In genomic region chr2:60516826-60517225, GRCh38 we compare ENCODE assay signal across 23 cellular contexts. TPM values are rescaled to one million over a fixed set of nuclear protein-coding genes. Genes with fewer than 3 reads are reported as not detected.
DNase-seq lines count a peak whose midpoint lies in the region; ATAC-seq, FAIRE-seq and TF ChIP-seq lines count a peak whose summit lies in the region.
"Had no signal": no experiment of that assay in that cellular context is flagged by ENCODE, and none has a peak within 500 bp of the region (broad histone marks: within the 10 kb centered on the region; RNA-seq: fewer than 3 reads in every experiment).

No MANE protein-coding gene starts in this region.

- ATAC-seq in GM12878: no peak
- no peak for ATAC-seq in gastroesophageal sphincter
- no peak for ATAC-seq in GM18519 (IDR thresholded peaks at IDR 0.05; ENCODE audit: low FRiP score, unreplicated experiment)
- ATAC-seq: activated naive CD8-positive, alpha-beta T cell treated with anti-CD3 and anti-CD28 coated beads, Interleukin-2, amount 50 U/mL, for 24 hours; CD8-positive, alpha-beta T cell; K562 had no signal

- RAD21 ChIA-PET in GM12878 (lab: Charles Lee; ENCODE audit: unreplicated experiment): interaction anchor here (1.1 to 2.2 kb wide), 3 partner anchors 71 to 205 kb away, joined by 3 to 7 read pairs (median 7); no protein-coding TSS in a partner anchor

- in situ Hi-C loops in GM12878 (cut with MboI): no loop called here

- no TSS peak for BruUV-seq in GM12878 (replicated peaks; lab: Mats Ljungman, UMichigan)

- H3K4me1 ChIP-seq in HEK293 (ENCODE audit: control insufficient read depth, insufficient read depth, low read length): peaks cover 5% of the 10 kb centered on the region
- H3K4me1 ChIP-seq in GM12878 (ENCODE audit: control insufficient read depth, insufficient read depth, low read length): peaks cover 78% of the 10 kb centered on the region
- H3K4me1 ChIP-seq in muscle layer of duodenum (ENCODE audit: control insufficient read depth in 1 of 2, insufficient read depth in 2 of 2, low read length in 2 of 2): peaks cover 7 to 13% of the 10 kb centered on the region in 2 donors
- peaks cover 0 to 6% (median 0%) of the 10 kb centered on the region in 3 donors for H3K4me1 ChIP-seq in gastroesophageal sphincter

- POLR2A ChIA-PET in AG04449 (lab: Yijun Ruan, JAX): interaction anchor here (0.6 to 3.0 kb wide), 4 partner anchors 11 to 37 kb away, joined by 3 to 15 read pairs (median 4); partner anchors contain the start of gene BCL11A
- POLR2A ChIA-PET in HEK293 (lab: Yijun Ruan, JAX): interaction anchor here (1.3 kb wide), 1 partner anchor 33 kb away, joined by 3 read pairs; no protein-coding TSS in a partner anchor
- POLR2A ChIA-PET in GM12878 (lab: Charles Lee): interaction anchor here (1.7 kb wide), 1 partner anchor 20 kb away, joined by 3 read pairs; no protein-coding TSS in a partner anchor

- H3K9me3 ChIP-seq in HEK293 (ENCODE audit: control insufficient read depth, insufficient read depth, low read depth, low read length): no peaks in the 10 kb centered on the region
- no peaks in the 10 kb centered on the region for H3K9me3 ChIP-seq in GM12878 (replicated peaks; ENCODE audit: control insufficient read depth, insufficient read depth, low read length)
- no peaks in the 10 kb centered on the region for H3K9me3 ChIP-seq in muscle layer of duodenum (ENCODE audit: control insufficient read depth in 1 of 2, low read length in 2 of 2)
- H3K9me3 ChIP-seq in gastroesophageal sphincter: no peaks in the 10 kb centered on the region
- H3K9me3 ChIP-seq: HAP-1, tibial nerve had no signal

- CTCF ChIA-PET in AG04449 (lab: Yijun Ruan, JAX) (interaction anchor here (1.1 to 2.0 kb wide), 7 partner anchors 9 to 39 kb away, joined by 3 to 11 read pairs (median 4); no protein-coding TSS in a partner anchor), HEK293 (lab: Yijun Ruan, JAX) (interaction anchor here (0.6 to 1.6 kb wide), 3 partner anchors 33 to 317 kb away, joined by 3 to 9 read pairs (median 7); no protein-coding TSS in a partner anchor), GM12878 (lab: Yijun Ruan, JAX) (interaction anchor here (0.6 to 1.8 kb wide), 6 partner anchors 12 to 93 kb away, joined by 3 to 6 read pairs (median 3); no protein-coding TSS in a partner anchor)

- TF ChIP-seq CTCF in AG04449 (IDR thresholded peaks at IDR 0.05; ENCODE audit: insufficient read depth, low read length, missing control alignments) (no peak), HEK293 (tag by site-specific recombination; IDR thresholded peaks at IDR 0.05) (no peak; the same call in 1 of the 2 replicates), GM12878 (IDR thresholded peaks at IDR 0.05 in 2 of 3, conservative IDR thresholded peaks at IDR 0.05 in 1 of 3; ENCODE audit: control insufficient read depth in 2 of 3, extremely low read depth in 1 of 3, insufficient read depth in 1 of 3, low read depth in 3 of 3, low read length in 3 of 3) (no peak), gastroesophageal sphincter (IDR thresholded peaks at IDR 0.05) (no peak)

- peaks cover 89% of the 10 kb centered on the region for H3K79me2 ChIP-seq in GM12878 (ENCODE audit: control insufficient read depth, insufficient read depth, low read length)

- no peak overlapping the region; the same call in 1 of the 2 replicates for H3K9ac ChIP-seq in GM12878 (ENCODE audit: control insufficient read depth, insufficient read depth, low read length)

- intact Hi-C loops in GM12878 (cut with micrococcal nuclease; ENCODE audit: unreplicated experiment): loop anchor here (1.0 to 2.0 kb wide), 2 partner anchors 70 to 78 kb away; no protein-coding TSS in a partner anchor

- TF ChIP-seq POLR2A in GM12878 (IDR thresholded peaks at IDR 0.05; ENCODE audit: low read depth, low read length) (no peak), gastroesophageal sphincter (IDR thresholded peaks at IDR 0.05) (no peak)

- peak overlapping the region; percentile 72 for H3K4me2 ChIP-seq in GM12878 (ENCODE audit: control insufficient read depth, insufficient read depth)

- no peak for DNase-seq in AG04449 (ENCODE audit: low read depth, low spot score)
- no peak for DNase-seq in GM12878 (ENCODE audit: low read depth, low spot score)
- DNase-seq in NCI-H187 treated with DMSO at 0.1 percent for 48 hours (lab: John Stamatoyannopoulos, UW): no peak
- DNase-seq in CD1c-positive myeloid dendritic cell (ENCODE audit: extremely low spot score): no peak
- DNase-seq: activated naive CD8-positive, alpha-beta T cell treated with anti-CD3 and anti-CD28 coated beads, Interleukin-2, amount 50 U/mL, for 24 hours; CD8-positive, alpha-beta T cell; DMS79; effector CD4-positive, alpha-beta T cell; islet precursor cell; NCI-H2029; NCI-H510A treated with DMSO at 0.1 percent for 48 hours; Right ventricle myocardium superior; stimulated activated CD4-positive, alpha-beta T cell treated with anti-CD3 and anti-CD28 coated beads, Interleukin-15, amount 100 ng/mL, for 24 hours; stimulated activated naive CD4-positive, alpha-beta T cell had no signal

- TF ChIP-seq RAD21 in GM12878 (IDR thresholded peaks at IDR 0.05; ENCODE audit: insufficient read depth, low read depth, low read length): no peak

- TF ChIP-seq EP300 in GM12878 (IDR thresholded peaks at IDR 0.05; ENCODE audit: borderline replicate concordance in 1 of 2, control insufficient read depth in 1 of 2, low read depth in 2 of 2, low read length in 2 of 2) (no peak), gastroesophageal sphincter (IDR thresholded peaks at IDR 0.05) (no peak)

- H4K20me1 ChIP-seq in GM12878 (ENCODE audit: control insufficient read depth, insufficient read depth): no peaks in the 10 kb centered on the region; the same call in 1 of the 2 replicates

- H3K27me3 ChIP-seq in GM12878 (replicated peaks in 1 of 2; ENCODE audit: control insufficient read depth in 2 of 2, insufficient read depth in 2 of 2, low read length in 1 of 2): no peaks in the 10 kb centered on the region
- no peaks in the 10 kb centered on the region for H3K27me3 ChIP-seq in muscle layer of duodenum (ENCODE audit: low read depth, low read length)
- H3K27me3 ChIP-seq in gastroesophageal sphincter: no peaks in the 10 kb centered on the region
- H3K27me3 ChIP-seq: tibial nerve had no signal

- H2AFZ ChIP-seq in GM12878 (ENCODE audit: control insufficient read depth, low read depth, low read length): no peak overlapping the region

- SMC1A ChIA-PET in GM12878 (lab: Charles Lee; ENCODE audit: uncharacterized antibody, unreplicated experiment): interaction anchor here (0.6 to 1.6 kb wide), 4 partner anchors 8 to 163 kb away, joined by 3 to 7 read pairs (median 3); no protein-coding TSS in a partner anchor

- 63% methylated on average over 4 of the region's 4 CpGs for WGBS in GM12878 (ENCODE audit: insufficient coverage, insufficient replicate concordance, low lambda C conversion rate, missing lambda C conversion rate)
- 80 to 87% methylated on average over 4 of the region's 4 CpGs for WGBS in gastroesophageal sphincter (ENCODE audit: low coverage in 1 of 2), 2 donors

- H3K27ac ChIP-seq in HEK293 (ENCODE audit: extremely low read depth, low read depth, low read length): no peak overlapping the region; the same call in 1 of the 2 replicates
- peak overlapping the region; percentile 87 for H3K27ac ChIP-seq in GM12878 (ENCODE audit: control insufficient read depth, insufficient read depth)
- peak overlapping the region; percentile 68 for H3K27ac ChIP-seq in muscle layer of duodenum (ENCODE audit: low read length)
- no peak overlapping the region for H3K27ac ChIP-seq in gastroesophageal sphincter
- H3K27ac ChIP-seq: HL-60, tibial nerve had no signal

- FAIRE-seq in GM12878 (lab: Jason Lieb, UNC): no peak
- FAIRE-seq: A204.1, K562 had no signal

- peaks cover 0 to 5% of the 10 kb centered on the region in 2 experiments; a peak in 1 of 3 replicates for H3K36me3 ChIP-seq in HEK293 (ENCODE audit: control insufficient read depth in 2 of 2, insufficient read depth in 1 of 2, low read length in 2 of 2)
- H3K36me3 ChIP-seq in GM12878 (ENCODE audit: control insufficient read depth in 2 of 2, insufficient read depth in 2 of 2, low read length in 1 of 2): peaks cover 0 to 8% of the 10 kb centered on the region in 2 experiments; a peak in 1 of 4 replicates
- H3K36me3 ChIP-seq in muscle layer of duodenum (ENCODE audit: control insufficient read depth in 1 of 2, insufficient read depth in 2 of 2, low read length in 2 of 2): no peaks in the 10 kb centered on the region
- H3K36me3 ChIP-seq in gastroesophageal sphincter: no peaks in the 10 kb centered on the region
- H3K36me3 ChIP-seq: HAP-1, tibial nerve had no signal

- H3K4me3 ChIP-seq in AG04449 (ENCODE audit: low read depth, low read length) (peak overlapping the region; percentile 51; the same call in 1 of the 2 replicates), HEK293 (ENCODE audit: low read depth, low read length) (no peak overlapping the region), GM12878 (peak overlapping the region; percentile 24; the same call in 1 of the 2 replicates), muscle layer of duodenum (ENCODE audit: low read depth in 1 of 2, low read length in 2 of 2) (no peak overlapping the region), gastroesophageal sphincter (no peak overlapping the region)
- H3K4me3 ChIP-seq: HAP-1, K562, tibial nerve had no signal

TF ChIP-seq in HEK293, 187 proteins besides CTCF, POLR2A, EP300 and RAD21 (continues in another document):
- no peak for TF ChIP-seq ZNF211 (tag by site-specific recombination; IDR thresholded peaks at IDR 0.05; ENCODE audit: low read depth)
- 0 out of 2 replicates have a peak, but pooled peaks have one; percentile 2 for TF ChIP-seq SP7 (tag by site-specific recombination; IDR thresholded peaks at IDR 0.05)

TF ChIP-seq in GM12878, 131 proteins besides CTCF, POLR2A, EP300 and RAD21 (continues in another document):
- TF ChIP-seq TCF3 (IDR thresholded peaks at IDR 0.05; ENCODE audit: borderline replicate concordance, insufficient read depth, low read depth, low read length): no peak

RNA-seq across cellular contexts. Expression of gene BCL11A, which starts 36.6 kb away (rescaled TPM):
- total RNA-seq in GM12878 (2013; cell fraction: nucleolus; rRNA removed): 2.6 and 3.2 TPM in 2 replicates
- total RNA-seq in GM12878 (2014; rRNA removed) (12.6 and 13.2 TPM in 2 replicates), GM12878 (2014; rRNA removed; fragmentation: Illumina TruSeq; extraction: Trizol) (9.4 and 11.1 TPM in 2 replicates), GM12878 (2021) (22.7 and 26.6 TPM in 2 replicates), gastroesophageal sphincter (10 to 100 TPM in 1 of 4 donors, 1 to 10 TPM in 3; 3.6 to 10.6 (median 8.1) TPM)
- polyA plus RNA-seq in GM12878 (2011; ENCODE audit: low read depth): 13.7 TPM
- polyA plus RNA-seq in GM12878 (2011; rRNA removed) (not detected in 2 replicates), GM12878 (2014; fragmentation: Illumina TruSeq; extraction: Trizol) (10.7 and 11.1 TPM in 2 replicates), GM12878 (2014; fragmentation: Nextera tagmentation; extraction: Ambion mirVana) (10 to 100 TPM in 1 of 2 experiments, 1 to 10 TPM in 1; 9.0 to 11.2 TPM), GM12878 (2014; rRNA removed) (7.5 and 8.1 TPM in 2 replicates), GM12878 (2016; fragmentation: Nextera tagmentation; extraction: Ambion mirVana) (1 to 10 TPM; 8.4 to 9.9 TPM)
- polyA plus RNA-seq in GM12878 (2011; cell fraction: cytosol; rRNA removed): not detected in 2 replicates
- polyA plus RNA-seq in GM12878 (2011; cell fraction: nucleus; rRNA removed): not detected in 2 replicates
- polyA plus RNA-seq in GM12878 (2012): 21.4 TPM in 2 replicates
- not detected in 2 replicates for polyA minus RNA-seq in GM12878 (2011; rRNA and poly(A)+ RNA removed)
- polyA minus RNA-seq in GM12878 (2011; cell fraction: cytosol; rRNA and poly(A)+ RNA removed): not detected in 2 replicates
- not detected in 2 replicates for polyA minus RNA-seq in GM12878 (2011; cell fraction: nucleus; rRNA and poly(A)+ RNA removed)
- polyA plus RNA-seq: K562 had no signal

Comparison
In these comparisons a context has a peak if more than half of its experiments do, and no peak if none do; other contexts are left out.
1. H3K4me3 ChIP-seq: peak in AG04449 (single experiment) and GM12878 (single experiment); none in HEK293 (single experiment), muscle layer of duodenum (0 of 2) and gastroesophageal sphincter (0 of 2).
2. H3K27ac ChIP-seq: peak in GM12878 (single experiment) and muscle layer of duodenum (single experiment); none in HEK293 (single experiment) and gastroesophageal sphincter (0 of 4).